Comparison of ENCODE assay signal across 1 cellular context in genomic region chr2:188475945-188476344, GRCh38.
A peak's percentile ranks its signal among the peaks of the same experiment; 100 is the strongest.
TF ChIP-seq lines count a peak whose summit lies in the region.

No MANE protein-coding gene starts in this region.

TF ChIP-seq in SK-N-SH, 30 proteins besides CTCF, POLR2A, EP300 and RAD21 (continued from another document):
- no peak for TF ChIP-seq USF1 (IDR thresholded peaks at IDR 0.05; ENCODE audit: borderline replicate concordance, low read depth)
- TF ChIP-seq IRF3 (IDR thresholded peaks at IDR 0.05; ENCODE audit: low read depth, low read length): no peak
- TF ChIP-seq, protein P1, sequence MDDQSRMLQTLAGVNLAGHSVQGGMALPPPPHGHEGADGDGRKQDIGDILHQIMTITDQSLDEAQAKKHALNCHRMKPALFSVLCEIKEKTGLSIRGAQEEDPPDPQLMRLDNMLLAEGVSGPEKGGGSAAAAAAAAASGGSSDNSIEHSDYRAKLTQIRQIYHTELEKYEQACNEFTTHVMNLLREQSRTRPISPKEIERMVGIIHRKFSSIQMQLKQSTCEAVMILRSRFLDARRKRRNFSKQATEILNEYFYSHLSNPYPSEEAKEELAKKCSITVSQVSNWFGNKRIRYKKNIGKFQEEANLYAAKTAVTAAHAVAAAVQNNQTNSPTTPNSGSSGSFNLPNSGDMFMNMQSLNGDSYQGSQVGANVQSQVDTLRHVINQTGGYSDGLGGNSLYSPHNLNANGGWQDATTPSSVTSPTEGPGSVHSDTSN (IDR thresholded peaks at IDR 0.05): peak; percentile 98
- TF ChIP-seq NFIC (IDR thresholded peaks at IDR 0.05; ENCODE audit: borderline replicate concordance): peak; percentile 66; the same call in 1 of the 2 replicates
- TF ChIP-seq MEF2A (IDR thresholded peaks at IDR 0.05; ENCODE audit: borderline replicate concordance, low read depth): 0 out of 2 replicates have a peak, but pooled peaks have one; percentile 44
- peak; percentile 76 for TF ChIP-seq FOXM1 (IDR thresholded peaks at IDR 0.05; ENCODE audit: low read depth)
- peak; percentile 42 for TF ChIP-seq CHD2 (IDR thresholded peaks at IDR 0.05; ENCODE audit: low read length, partially characterized antibody)
- TF ChIP-seq RXRA (IDR thresholded peaks at IDR 0.05; ENCODE audit: borderline replicate concordance, low read depth): peak; percentile 43; the same call in 1 of the 2 replicates
- no peak for TF ChIP-seq USF2 (IDR thresholded peaks at IDR 0.05; ENCODE audit: borderline replicate concordance, low read depth, low read length)
